In the genomic region with DNA sequence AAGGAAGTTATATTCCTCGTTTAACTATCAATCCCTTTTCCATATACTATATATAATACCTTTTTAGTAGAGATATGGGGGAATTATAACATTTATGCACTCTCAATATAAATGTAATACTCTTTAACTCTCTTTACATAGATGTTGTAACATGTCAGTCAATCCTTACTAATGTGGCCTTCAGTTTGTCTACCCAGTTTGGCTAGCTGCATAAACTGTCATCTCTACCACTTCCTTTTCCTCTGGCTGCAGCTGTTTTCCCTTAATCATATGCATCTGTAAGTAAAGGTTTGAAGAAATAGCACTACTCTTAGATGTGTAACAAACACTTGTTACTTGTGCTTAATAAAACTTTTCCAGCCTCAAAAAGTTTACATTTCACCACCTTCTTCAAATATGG, we compare ENCODE assay signal across 10 cellular contexts. TPM values are rescaled to one million over a fixed set of nuclear protein-coding genes. Genes with fewer than 3 reads are reported as not detected.
A peak's percentile ranks its signal among the peaks of the same experiment; 100 is the strongest.
DNase-seq lines count a peak whose midpoint lies in the region; ATAC-seq and TF ChIP-seq lines count a peak whose summit lies in the region.
"Had no signal": no experiment of that assay in that cellular context is flagged by ENCODE, and none has a peak within 500 bp of the region (broad histone marks: within the 10 kb centered on the region; RNA-seq: fewer than 3 reads in every experiment).

No MANE protein-coding gene starts in this region.

- peak overlapping the region; percentile 30 for H3K4me3 Mint-ChIP-seq in activated naive CD4-positive, alpha-beta T cell treated with anti-CD3 and anti-CD28 coated beads, Interleukin-2, amount 50 U/mL, for 24 hours
- peak overlapping the region; percentile 47 for H3K4me3 Mint-ChIP-seq in T-helper 1 cell treated with Interleukin-12 subunit alpha and Interleukin-12 subunit beta and Interleukin-4 antibody, amounts not matched to agents 30 μg/mL and 1 μg/mL, for 36 hours
- H3K4me3 Mint-ChIP-seq: dendritic cell treated with granulocyte-macrophage colony-stimulating factor and Interleukin-4, amounts not matched to agents 40 ng/mL and 50 ng/mL, for 4 days had no signal

- no peaks in the 10 kb centered on the region for H3K9me3 Mint-ChIP-seq in activated naive CD4-positive, alpha-beta T cell treated with anti-CD3 and anti-CD28 coated beads, Interleukin-2, amount 50 U/mL, for 24 hours
- H3K9me3 Mint-ChIP-seq in T-helper 1 cell treated with Interleukin-12 subunit alpha and Interleukin-12 subunit beta and Interleukin-4 antibody, amounts not matched to agents 30 μg/mL and 1 μg/mL, for 36 hours = no peaks in the 10 kb centered on the region
- H3K9me3 Mint-ChIP-seq: dendritic cell treated with granulocyte-macrophage colony-stimulating factor and Interleukin-4, amounts not matched to agents 40 ng/mL and 50 ng/mL, for 4 days had no signal

- peaks cover 2% of the 10 kb centered on the region for H3K36me3 Mint-ChIP-seq in activated naive CD4-positive, alpha-beta T cell treated with anti-CD3 and anti-CD28 coated beads, Interleukin-2, amount 50 U/mL, for 24 hours
- H3K36me3 Mint-ChIP-seq in T-helper 1 cell treated with Interleukin-12 subunit alpha and Interleukin-12 subunit beta and Interleukin-4 antibody, amounts not matched to agents 30 μg/mL and 1 μg/mL, for 36 hours (ENCODE audit: low read depth) = peaks cover 9% of the 10 kb centered on the region

- H3K36me3 ChIP-seq in thymus (ENCODE audit: control insufficient read depth, insufficient read depth) (no peaks in the 10 kb centered on the region), heart left ventricle (no peaks in the 10 kb centered on the region)
- H3K36me3 ChIP-seq: BE2C had no signal

- no peak for TF ChIP-seq CTCF in heart left ventricle (IDR thresholded peaks at IDR 0.05)
- no peak for TF ChIP-seq CTCF in coronary artery (IDR thresholded peaks at IDR 0.05)

- H3K27ac ChIP-seq in thymus (ENCODE audit: low read depth) (peak overlapping the region; percentile 95), heart left ventricle (peak overlapping the region in 1 of 12 donors; percentile 22), coronary artery (no peak overlapping the region)

- ATAC-seq in HG03064 (IDR thresholded peaks at IDR 0.05; ENCODE audit: low read depth, unreplicated experiment) = peak; percentile 41
- no peak for ATAC-seq in heart left ventricle

- H3K4me1 ChIP-seq in thymus (ENCODE audit: control insufficient read depth, insufficient read depth, low read length) (peaks cover 51% of the 10 kb centered on the region), heart left ventricle (peaks cover 0 to 66% (median 16%) of the 10 kb centered on the region in 12 donors)

- H3K4me3 ChIP-seq in thymus (ENCODE audit: low read length) (peak overlapping the region; percentile 18), heart left ventricle (no peak overlapping the region), coronary artery (no peak overlapping the region)

- DNase-seq in activated naive CD4-positive, alpha-beta T cell (lab: John Stamatoyannopoulos, UW) = no peak
- DNase-seq in heart left ventricle (no peak), coronary artery (ENCODE audit: low spot score) (no peak), globus pallidus (ENCODE audit: low spot score) (no peak)
- DNase-seq: BE2C had no signal

- 5% methylated on average over 1 of the region's 1 CpG for WGBS in thymus
- 67 to 87% (median 74%) methylated on average over 1 of the region's 1 CpG for WGBS in heart left ventricle, 4 donors

- H3K9me3 ChIP-seq in thymus (ENCODE audit: control insufficient read depth) (no peaks in the 10 kb centered on the region), heart left ventricle (no peaks in the 10 kb centered on the region)
- H3K9me3 ChIP-seq: BE2C had no signal

- no peak for TF ChIP-seq POLR2A in heart left ventricle (IDR thresholded peaks at IDR 0.05)

- H3K27ac Mint-ChIP-seq in activated naive CD4-positive, alpha-beta T cell treated with anti-CD3 and anti-CD28 coated beads, Interleukin-2, amount 50 U/mL, for 24 hours = peak overlapping the region; percentile 12
- peak overlapping the region; percentile 67 for H3K27ac Mint-ChIP-seq in T-helper 1 cell treated with Interleukin-12 subunit alpha and Interleukin-12 subunit beta and Interleukin-4 antibody, amounts not matched to agents 30 μg/mL and 1 μg/mL, for 36 hours
- H3K27ac Mint-ChIP-seq: dendritic cell treated with granulocyte-macrophage colony-stimulating factor and Interleukin-4, amounts not matched to agents 40 ng/mL and 50 ng/mL, for 4 days had no signal

- intact Hi-C loops in heart left ventricle (cut with DNase I) = no loop called here

- no peaks in the 10 kb centered on the region for H3K27me3 Mint-ChIP-seq in activated naive CD4-positive, alpha-beta T cell treated with anti-CD3 and anti-CD28 coated beads, Interleukin-2, amount 50 U/mL, for 24 hours
- H3K27me3 Mint-ChIP-seq in T-helper 1 cell treated with Interleukin-12 subunit alpha and Interleukin-12 subunit beta and Interleukin-4 antibody, amounts not matched to agents 30 μg/mL and 1 μg/mL, for 36 hours (ENCODE audit: low read depth) = no peaks in the 10 kb centered on the region
- H3K27me3 Mint-ChIP-seq: dendritic cell treated with granulocyte-macrophage colony-stimulating factor and Interleukin-4, amounts not matched to agents 40 ng/mL and 50 ng/mL, for 4 days had no signal

- no peaks in the 10 kb centered on the region for H3K27me3 ChIP-seq in thymus (ENCODE audit: control insufficient read depth, insufficient read depth)
- no peaks in the 10 kb centered on the region for H3K27me3 ChIP-seq in heart left ventricle
- H3K27me3 ChIP-seq: BE2C had no signal

- peaks cover 84% of the 10 kb centered on the region for H3K4me1 Mint-ChIP-seq in activated naive CD4-positive, alpha-beta T cell treated with anti-CD3 and anti-CD28 coated beads, Interleukin-2, amount 50 U/mL, for 24 hours
- peaks cover 66% of the 10 kb centered on the region for H3K4me1 Mint-ChIP-seq in T-helper 1 cell treated with Interleukin-12 subunit alpha and Interleukin-12 subunit beta and Interleukin-4 antibody, amounts not matched to agents 30 μg/mL and 1 μg/mL, for 36 hours (ENCODE audit: low read depth)

RNA-seq across cellular contexts. Expression of gene ABHD17B, which starts 13.4 kb away (rescaled TPM):
- 23.3 TPM for polyA plus RNA-seq in thymus
- 10 to 100 TPM in 7 of 9 donors, 1 to 10 TPM in 2; 8.5 to 15.9 (median 10.9) TPM for total RNA-seq in heart left ventricle
- 10 to 100 TPM in 1 of 2 donors, 1 to 10 TPM in 1; 2.7 to 10.5 TPM for polyA plus RNA-seq in heart left ventricle

RNA-seq across cellular contexts. Expression of gene C9orf85, which starts 13.9 kb away (rescaled TPM):
- 18.8 TPM for polyA plus RNA-seq in thymus
- 1 to 10 TPM; 3.6 to 9.7 (median 4.8) TPM for total RNA-seq in heart left ventricle
- polyA plus RNA-seq in heart left ventricle = 1 to 10 TPM; 4.5 to 8.2 TPM
